ENCODE assay signal across 8 cellular contexts in genomic region chr11:86244063-86244521, GRCh38. TPM values are rescaled to one million over a fixed set of nuclear protein-coding genes. Genes with fewer than 3 reads are reported as not detected.
DNase-seq lines count a peak whose midpoint lies in the region; ATAC-seq, FAIRE-seq and TF ChIP-seq lines count a peak whose summit lies in the region.

No MANE protein-coding gene starts in this region.

- H3K9me3 Mint-ChIP-seq in activated naive CD4-positive, alpha-beta T cell treated with anti-CD3 and anti-CD28 coated beads, Interleukin-2, amount 10 ng/mL, durations not matched to agents 7 days and 5 days = no peaks in the 10 kb centered on the region

- peak overlapping the region; percentile 89 for H3K4me2 ChIP-seq in PC-3 (ENCODE audit: low read length)

- WGBS in heart left ventricle, 4 donors = 1 to 3% (median 2%) methylated on average over 18 of the region's 18 CpGs

- H3K4me3 ChIP-seq in PC-3 (ENCODE audit: low read length) (peak overlapping the region; percentile 85), heart left ventricle (peak overlapping the region; percentile 68 to 97 (median 86))

- peaks cover 25% of the 10 kb centered on the region for H3K4me1 ChIP-seq in PC-3 (ENCODE audit: insufficient read depth, low read length)
- peaks cover 0 to 41% (median 26%) of the 10 kb centered on the region in 12 donors for H3K4me1 ChIP-seq in heart left ventricle

- H2AFZ ChIP-seq in PC-3 (ENCODE audit: low read length) = peak overlapping the region; percentile 85

- CTCF ChIA-PET in PC-3 (lab: Charles Lee) = no interaction called here
- CTCF ChIA-PET in activated naive CD4-positive, alpha-beta T cell treated with anti-CD3 and anti-CD28 coated beads, Interleukin-2, amount 10 ng/mL, durations not matched to agents 7 days and 5 days (lab: Charles Lee) = interaction anchor here (1.5 kb wide), 1 partner anchor 50 kb away, joined by 5 read pairs; no protein-coding TSS in a partner anchor

- DNase-seq in Ammon's horn (ENCODE audit: low spot score) = peak; percentile 88
- peak; percentile 79 for DNase-seq in PC-3
- DNase-seq in activated naive CD4-positive, alpha-beta T cell treated with anti-CD3 and anti-CD28 coated beads, Interleukin-2, amount 10 ng/mL, durations not matched to agents 7 days and 5 days = peak; percentile 93
- DNase-seq in heart left ventricle = peak; percentile 89 to 92 (median 90)
- DNase-seq in posterior vena cava (ENCODE audit: low spot score) = peak; percentile 96
- peak; percentile 94 for DNase-seq in urothelium cell line (ENCODE audit: low spot score)

- peak overlapping the region; percentile 98 for H3K9ac ChIP-seq in PC-3 (ENCODE audit: low read length)

- peak overlapping the region; percentile 95 for H3K27ac ChIP-seq in PC-3 (ENCODE audit: low read length)
- H3K27ac ChIP-seq in heart left ventricle = peak overlapping the region; percentile 94 to 100 (median 99)

- H3K4me3 Mint-ChIP-seq in activated naive CD4-positive, alpha-beta T cell treated with anti-CD3 and anti-CD28 coated beads, Interleukin-2, amount 10 ng/mL, durations not matched to agents 7 days and 5 days = no peak overlapping the region

- FAIRE-seq in urothelium cell line (lab: Jason Lieb, UNC) = no peak

- H3K4me1 Mint-ChIP-seq in activated naive CD4-positive, alpha-beta T cell treated with anti-CD3 and anti-CD28 coated beads, Interleukin-2, amount 10 ng/mL, durations not matched to agents 7 days and 5 days = peaks cover 18% of the 10 kb centered on the region

- H3K27ac Mint-ChIP-seq in activated naive CD4-positive, alpha-beta T cell treated with anti-CD3 and anti-CD28 coated beads, Interleukin-2, amount 10 ng/mL, durations not matched to agents 7 days and 5 days = no peak overlapping the region

- H3F3A ChIP-seq in PC-3 (ENCODE audit: low read length, unreplicated experiment) = no peaks in the 10 kb centered on the region

- intact Hi-C loops in PC-3 (cut with micrococcal nuclease) (loop anchor here (1.0 to 10.0 kb wide), 3 partner anchors 47 to 579 kb away; partner anchors contain the start of genes CREBZF and PICALM), heart left ventricle (cut with DNase I) (loop anchor here in 2 of 10 donors (1.0 to 2.0 kb wide), 2 partner anchors 389 to 615 kb away; partner anchors contain the start of genes CCDC83 (in 1 of the 2) and TMEM126B (in 1 of the 2)), posterior vena cava (cut with DNase I) (no loop called here)

- BruUV-seq in PC-3 (replicated peaks; lab: Mats Ljungman, UMichigan) = no TSS peak

- TF ChIP-seq POLR2A in GM18505 (IDR thresholded peaks at IDR 0.05; ENCODE audit: borderline replicate concordance, extremely low read depth, insufficient read depth, insufficient read length) (no peak), heart left ventricle (IDR thresholded peaks at IDR 0.05) (no peak)

- TF ChIP-seq CTCF in PC-3 (conservative IDR thresholded peaks at IDR 0.05; ENCODE audit: low read depth, low read length) (no peak), heart left ventricle (IDR thresholded peaks at IDR 0.05) (no peak)

- ATAC-seq in GM18505 (IDR thresholded peaks at IDR 0.05; ENCODE audit: unreplicated experiment) (peak; percentile 68), HG02943 (IDR thresholded peaks at IDR 0.05; ENCODE audit: low read depth, unreplicated experiment) (peak; percentile 72), PC-3 (peak; percentile 70), heart left ventricle (peak; percentile 90 to 92 (median 91))

- H3K27me3 ChIP-seq in PC-3 (ENCODE audit: low read length) (no peaks in the 10 kb centered on the region), heart left ventricle (peaks cover 0 to 3% (median 0%) of the 10 kb centered on the region in 9 donors)

- no peaks in the 10 kb centered on the region for H3K27me3 Mint-ChIP-seq in activated naive CD4-positive, alpha-beta T cell treated with anti-CD3 and anti-CD28 coated beads, Interleukin-2, amount 10 ng/mL, durations not matched to agents 7 days and 5 days

- no peaks in the 10 kb centered on the region for H3K9me2 ChIP-seq in PC-3 (replicated peaks; ENCODE audit: low read length)

- H3K9me3 ChIP-seq in PC-3 (ENCODE audit: low read length) = no peaks in the 10 kb centered on the region
- H3K9me3 ChIP-seq in heart left ventricle = no peaks in the 10 kb centered on the region

- H4K20me1 ChIP-seq in PC-3 (ENCODE audit: low read length) = peaks cover 23% of the 10 kb centered on the region

- peaks cover 7% of the 10 kb centered on the region for H3K36me3 Mint-ChIP-seq in activated naive CD4-positive, alpha-beta T cell treated with anti-CD3 and anti-CD28 coated beads, Interleukin-2, amount 10 ng/mL, durations not matched to agents 7 days and 5 days

- no peaks in the 10 kb centered on the region for H3K36me3 ChIP-seq in PC-3 (ENCODE audit: low read depth, low read length)
- H3K36me3 ChIP-seq in heart left ventricle = no peaks in the 10 kb centered on the region

- peaks cover 40% of the 10 kb centered on the region for H3K79me2 ChIP-seq in PC-3 (ENCODE audit: low read length)

- POLR2A ChIA-PET in PC-3 (lab: Charles Lee; ENCODE audit: unreplicated experiment) = no interaction called here

RNA-seq across cellular contexts. Expression of gene EED, which starts 0.5 kb away (rescaled TPM):
- total RNA-seq in PC-3 (2014; rRNA removed) (17.6 and 19.4 TPM in 2 replicates), heart left ventricle (10 to 100 TPM in 6 of 9 donors, 1 to 10 TPM in 3; 4.9 to 13.3 (median 11.4) TPM), posterior vena cava (10 to 100 TPM; 16.1 to 18.0 TPM)
- polyA plus RNA-seq in heart left ventricle = 10 to 100 TPM in 1 of 2 donors, 1 to 10 TPM in 1; 9.5 to 13.5 TPM

RNA-seq across cellular contexts. Expression of gene HIKESHI, which starts 57.9 kb away (rescaled TPM):
- total RNA-seq in PC-3 (2014; rRNA removed) (13.1 and 16.0 TPM in 2 replicates), heart left ventricle (10 to 100 TPM; 30.9 to 56.4 (median 46.6) TPM), posterior vena cava (10 to 100 TPM; 29.1 to 40.3 TPM)
- polyA plus RNA-seq in heart left ventricle = 10 to 100 TPM; 48.1 to 79.1 TPM

Comparison
In these comparisons a context has a peak if more than half of its experiments do, and no peak if none do; other contexts are left out.
1. Peak in every context shown above with its lines: DNase-seq, ATAC-seq, H3K4me3 ChIP-seq and H3K27ac ChIP-seq.